ENCODE assay signal across 12 cellular contexts in genomic region chr10:78212786-78213175, GRCh38.
"Had no signal": no experiment of that assay in that cellular context is flagged by ENCODE, and none has a peak within 500 bp of the region (broad histone marks: within the 10 kb centered on the region; RNA-seq: fewer than 3 reads in every experiment).

No MANE protein-coding gene starts in this region.

- H3K4me1 ChIP-seq: right lobe of liver had no signal

- H3K4me3 Mint-ChIP-seq: immature natural killer cell, T-helper 17 cell had no signal

- H3K27ac Mint-ChIP-seq: activated T-helper 2 cell treated with anti-CD3 and anti-CD28 coated beads, Interferon-gamma antibody, Interleukin-2, Interleukin-4, amounts not matched to agents 10 μg/mL and 5 μg/mL and 100 μg/mL, durations not matched to agents 14 hours and 24 hours and 36 hours; immature natural killer cell; T-helper 17 cell had no signal

- H3K4me1 Mint-ChIP-seq: immature natural killer cell had no signal

- H3K9me3 ChIP-seq: lower lobe of right lung, right lobe of liver, suprapubic skin, upper lobe of right lung had no signal

- ATAC-seq: activated CD4-positive, CD25-positive, alpha-beta regulatory T cell treated with anti-CD3 and anti-CD28 coated beads, Interleukin-2, amount 50 U/mL, for 24 hours; T-helper 17 cell had no signal

- H3K27ac ChIP-seq: brain microvascular endothelial cell, lower lobe of right lung, right lobe of liver, suprapubic skin, upper lobe of right lung had no signal

- H3K9me3 Mint-ChIP-seq: activated T-helper 2 cell treated with anti-CD3 and anti-CD28 coated beads, Interferon-gamma antibody, Interleukin-2, Interleukin-4, amounts not matched to agents 10 μg/mL and 5 μg/mL and 100 μg/mL, durations not matched to agents 14 hours and 24 hours and 36 hours; immature natural killer cell had no signal

- H3K27me3 ChIP-seq: right lobe of liver, upper lobe of right lung had no signal

- H3K4me3 ChIP-seq: lower lobe of right lung, right lobe of liver, suprapubic skin, upper lobe of right lung had no signal

- H3K36me3 ChIP-seq: brain microvascular endothelial cell, lower lobe of right lung, right lobe of liver, suprapubic skin, upper lobe of right lung had no signal

- DNase-seq: activated naive CD4-positive, alpha-beta T cell treated with anti-CD3 and anti-CD28 coated beads, Interleukin-2, amount 50 U/mL, for 16 hours; brain microvascular endothelial cell; immature natural killer cell; lower lobe of right lung; midbrain; right lobe of liver; stimulated activated naive CD4-positive, alpha-beta T cell treated with Interleukin-2 at 50 U/mL for 16 hours; T-helper 17 cell; upper lobe of right lung had no signal

- H3K36me3 Mint-ChIP-seq: immature natural killer cell had no signal
